In the genomic region with DNA sequence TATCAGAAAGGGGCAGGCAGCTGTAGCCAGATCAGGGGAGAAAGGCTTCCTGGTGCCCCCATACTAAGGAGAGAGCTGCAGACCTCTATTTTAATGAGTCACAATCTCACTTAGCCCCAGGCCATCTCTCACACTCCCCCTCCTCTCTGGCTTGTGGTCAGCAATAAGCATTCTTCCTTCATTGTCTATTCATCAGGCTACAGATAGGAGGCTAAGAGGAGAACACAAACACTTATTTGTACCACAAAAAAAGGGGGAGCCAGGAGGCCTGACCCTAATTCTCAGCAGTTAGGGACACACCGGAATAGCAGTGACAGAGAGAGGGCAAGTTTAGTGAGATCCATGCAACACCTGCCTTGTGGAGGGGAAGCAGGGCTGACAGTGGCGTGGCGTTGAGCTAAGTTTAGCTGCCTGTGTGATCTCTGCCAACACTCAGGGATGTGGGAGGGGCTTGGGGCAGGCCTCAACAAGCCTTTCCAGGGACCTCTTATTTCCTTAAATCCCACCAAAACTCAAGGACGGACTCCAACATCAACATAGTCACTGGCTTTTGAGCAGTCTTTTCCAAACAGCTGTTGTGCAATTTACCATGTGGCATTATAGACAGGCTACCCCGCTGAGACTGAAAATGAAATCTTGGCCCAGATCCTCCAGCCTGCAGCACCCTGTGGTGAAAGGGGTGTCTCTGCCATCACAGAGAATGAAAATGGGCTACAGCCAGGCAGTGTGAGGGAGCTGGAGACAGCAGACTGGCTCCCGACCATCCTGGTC, we compare ENCODE assay signal across 8 cellular contexts.
A peak's percentile ranks its signal among the peaks of the same experiment; 100 is the strongest.
DNase-seq lines count a peak whose midpoint lies in the region; ATAC-seq and TF ChIP-seq lines count a peak whose summit lies in the region.

No MANE protein-coding gene starts in this region.

- ATAC-seq in GM21381 (IDR thresholded peaks at IDR 0.05; ENCODE audit: unreplicated experiment): no peak

- peak overlapping the region in 1 of 3 experiments; percentile 44; a peak in 1 of 7 replicates for H3K27ac Mint-ChIP-seq in H9

- H3K27me3 ChIP-seq in H9 (ENCODE audit: insufficient read depth, low read length): no peaks in the 10 kb centered on the region
- no peaks in the 10 kb centered on the region for H3K27me3 ChIP-seq in esophagus muscularis mucosa

- H3K79me1 ChIP-seq in H9 (ENCODE audit: insufficient read depth, low read depth, low read length, poor library complexity, severe bottlenecking): no peaks in the 10 kb centered on the region

- CTCF ChIA-PET in HEK293T (lab: Yijun Ruan, JAX): interaction anchor here (0.6 to 1.3 kb wide), 3 partner anchors 13 to 280 kb away, joined by 3 to 6 read pairs (median 3); no protein-coding TSS in a partner anchor

- no peak overlapping the region for H3K27ac ChIP-seq in H9 (ENCODE audit: insufficient read length, low read depth, low read length)
- peak overlapping the region; percentile 43 to 70 (median 57) for H3K27ac ChIP-seq in esophagus muscularis mucosa (replicated peaks in 1 of 4)

- H2BK12ac ChIP-seq in H9 (ENCODE audit: insufficient read length, low read depth, low read length): no peak overlapping the region

- no peak overlapping the region for H4K5ac ChIP-seq in H9 (ENCODE audit: insufficient read length, low read depth, low read length)

- no CpG with 5 or more reads among the region's 6 CpGs for WGBS in H9 (ENCODE audit: extremely low coverage, insufficient read length, low lambda C conversion rate)
- WGBS in esophagus muscularis mucosa: 39% methylated on average over 6 of the region's 6 CpGs

- no peak overlapping the region for H3K4me2 ChIP-seq in H9 (ENCODE audit: insufficient read depth, insufficient read length, low read length)

- no peak overlapping the region for H2BK20ac ChIP-seq in H9 (ENCODE audit: low read depth, low read length, poor library complexity, severe bottlenecking)

- DNase-seq in H9 (no peak), NCI-H69 (lab: John Stamatoyannopoulos, UW) (peak; percentile 97), esophagus muscularis mucosa (ENCODE audit: extremely low spot score) (peak; percentile 86), renal cortical epithelial cell (ENCODE audit: low read depth) (peak; percentile 25), HEK293T (ENCODE audit: extremely low spot score) (no peak), SK-N-DZ (ENCODE audit: low spot score) (no peak)
- no peak for DNase-seq in activated CD4-positive, CD25-positive, alpha-beta regulatory T cell (lab: John Stamatoyannopoulos, UW)

- no peak overlapping the region for H2BK120ac ChIP-seq in H9 (ENCODE audit: low read depth, low read length, poor library complexity, severe bottlenecking)

- intact Hi-C loops in esophagus muscularis mucosa (cut with DNase I): no loop called here

- H3K9me3 Mint-ChIP-seq in H9: peaks cover 10 to 11% of the 10 kb centered on the region in 2 experiments

- H3K4ac ChIP-seq in H9 (ENCODE audit: low read depth, low read length): no peak overlapping the region

- no peak overlapping the region for H3K23ac ChIP-seq in H9 (ENCODE audit: insufficient read length, low read depth, low read length)

- no peaks in the 10 kb centered on the region for H3K36me3 ChIP-seq in esophagus muscularis mucosa

- no peaks in the 10 kb centered on the region for H3K79me2 ChIP-seq in H9 (ENCODE audit: insufficient read depth, low read length)

- no peak overlapping the region for H3K18ac ChIP-seq in H9 (ENCODE audit: insufficient read length, low read depth, low read length)

- H2AFZ ChIP-seq in H9 (ENCODE audit: low read length): no peak overlapping the region

- H3K27me3 Mint-ChIP-seq in H9 (ENCODE audit: low read depth): peaks cover 5% of the 10 kb centered on the region

- H3K4me1 Mint-ChIP-seq in H9: peaks cover 20 to 24% of the 10 kb centered on the region in 2 experiments

- H4K20me1 ChIP-seq in H9 (ENCODE audit: control insufficient read depth, insufficient read depth, insufficient read length): no peaks in the 10 kb centered on the region

- TF ChIP-seq CTCF in H9 (conservative IDR thresholded peaks at IDR 0.05): no peak
- TF ChIP-seq CTCF in esophagus muscularis mucosa (IDR thresholded peaks at IDR 0.05): no peak

- no peaks in the 10 kb centered on the region; the same call in 1 of the 2 replicates for H3K4me1 ChIP-seq in H9 (ENCODE audit: insufficient read depth, low read length)
- H3K4me1 ChIP-seq in esophagus muscularis mucosa: peaks cover 13 to 27% (median 24%) of the 10 kb centered on the region in 4 donors

- H3K23me2 ChIP-seq in H9 (ENCODE audit: insufficient read length, low read depth, low read length, poor library complexity, severe bottlenecking): no peaks in the 10 kb centered on the region

- no peak overlapping the region for H4K8ac ChIP-seq in H9 (replicated peaks; ENCODE audit: insufficient read length, low read depth, low read length)

- POLR2A ChIA-PET in HEK293T (lab: Yijun Ruan, JAX): no interaction called here

- H3K4me3 ChIP-seq in esophagus muscularis mucosa: peak overlapping the region in 1 of 4 donors; percentile 12

- H2BK15ac ChIP-seq in H9 (ENCODE audit: low read depth, low read length): no peak overlapping the region

- no peak overlapping the region for H4K91ac ChIP-seq in H9 (ENCODE audit: insufficient read length, low read depth, low read length)

- peaks cover 0 to 8% (median 4%) of the 10 kb centered on the region in 3 experiments; a peak in 3 of 7 replicates for H3K36me3 Mint-ChIP-seq in H9 (ENCODE audit: insufficient read depth in 1 of 3, low read depth in 3 of 3)

- no peak for TF ChIP-seq EP300 in esophagus muscularis mucosa (IDR thresholded peaks at IDR 0.05)

- TF ChIP-seq POLR2A in esophagus muscularis mucosa (IDR thresholded peaks at IDR 0.05; ENCODE audit: low read depth): no peak

- no peak overlapping the region for H2AK5ac ChIP-seq in H9 (ENCODE audit: insufficient read length, low read length)

- peak overlapping the region; percentile 27; the same call in 1 of the 2 replicates for H3K14ac ChIP-seq in H9 (ENCODE audit: insufficient read depth, low read length)

- no peak overlapping the region for H3T11ph ChIP-seq in H9 (ENCODE audit: low read length)

- H3K9me3 ChIP-seq in H9 (ENCODE audit: control insufficient read depth, low read depth, low read length): no peaks in the 10 kb centered on the region
- H3K9me3 ChIP-seq in esophagus muscularis mucosa: peaks cover 0 to 5% (median 2%) of the 10 kb centered on the region in 4 donors

- no peak overlapping the region for H3K9ac ChIP-seq in H9 (ENCODE audit: extremely low read depth, insufficient read length, low read length)

- no peak overlapping the region for H3K4me3 Mint-ChIP-seq in H9

- H3K56ac ChIP-seq in H9 (ENCODE audit: insufficient read length, low read depth, low read length): no peak overlapping the region

- H2BK5ac ChIP-seq in H9 (ENCODE audit: insufficient read length, low read length): no peak overlapping the region

TF ChIP-seq in HEK293T, 16 proteins besides CTCF, POLR2A, EP300 and RAD21:
- no peak for TF ChIP-seq BHLHE40 (IDR thresholded peaks at IDR 0.05; ENCODE audit: borderline replicate concordance)
- TF ChIP-seq LEF1 (IDR thresholded peaks at IDR 0.05; ENCODE audit: borderline replicate concordance): no peak
- no peak for TF ChIP-seq NFRKB (IDR thresholded peaks at IDR 0.05)
- no peak for TF ChIP-seq HDGF (IDR thresholded peaks at IDR 0.05; ENCODE audit: borderline replicate concordance)
- TF ChIP-seq TARDBP (IDR thresholded peaks at IDR 0.05): no peak
- TF ChIP-seq FOXM1 (IDR thresholded peaks at IDR 0.05; ENCODE audit: borderline replicate concordance): no peak
- no peak for TF ChIP-seq FOXA1 (IDR thresholded peaks at IDR 0.05)
- TF ChIP-seq L3MBTL2 (conservative IDR thresholded peaks at IDR 0.05): no peak

Comparison
In these comparisons a context has a peak if more than half of its experiments do, and no peak if none do; other contexts are left out.
1. DNase-seq: peak in NCI-H69 (single experiment), esophagus muscularis mucosa (single experiment) and renal cortical epithelial cell (single experiment); none in H9 (single experiment), activated CD4-positive, CD25-positive, alpha-beta regulatory T cell (0 of 4), HEK293T (single experiment) and SK-N-DZ (single experiment).